2 cellular contexts compared by ENCODE assay signal in the genomic region with DNA sequence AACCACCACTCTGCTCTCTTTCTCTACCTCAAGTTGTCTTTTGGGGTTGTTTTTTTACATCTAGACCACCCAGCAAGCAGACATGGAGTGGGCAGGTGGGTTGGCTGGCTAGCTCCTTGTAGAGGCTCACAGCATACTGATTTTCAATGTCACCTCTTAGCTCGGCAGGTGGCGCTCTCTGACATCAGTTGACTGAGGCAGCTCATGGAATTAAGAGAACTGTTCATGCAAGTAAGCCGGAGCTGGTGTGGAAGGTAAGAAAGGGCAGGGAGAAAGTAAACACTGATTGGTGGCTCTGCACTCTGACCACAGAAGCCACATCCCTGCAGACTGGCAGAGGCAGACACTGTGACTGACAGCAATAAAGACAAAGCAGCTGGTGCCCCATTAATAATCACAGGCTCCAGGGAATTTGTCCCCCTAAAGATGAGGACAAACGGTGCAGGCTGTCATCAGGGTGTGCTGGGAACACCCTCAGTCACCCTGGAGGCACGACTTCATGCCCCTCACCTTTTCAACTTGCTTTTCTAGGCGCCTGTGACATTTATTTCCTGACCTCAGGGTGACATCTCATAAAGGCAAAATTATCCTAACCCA.
TF ChIP-seq lines count a peak whose summit lies in the region.

No MANE protein-coding gene starts in this region.

TF ChIP-seq in HCT116, 20 proteins besides CTCF, POLR2A, EP300 and RAD21:
- TF ChIP-seq REST (IDR thresholded peaks at IDR 0.05; ENCODE audit: low read depth), result no peak
- TF ChIP-seq EGR1 (IDR thresholded peaks at IDR 0.05; ENCODE audit: low read depth), result no peak
- no peak for TF ChIP-seq EZH2 (IDR thresholded peaks at IDR 0.05)
- TF ChIP-seq POLR2AphosphoS5 (IDR thresholded peaks at IDR 0.05; ENCODE audit: low read depth, low read length), result no peak
- TF ChIP-seq YY1 (IDR thresholded peaks at IDR 0.05; ENCODE audit: extremely low read depth, insufficient replicate concordance, low read depth, low read length), result no peak
- TF ChIP-seq TCF7L2 (IDR thresholded peaks at IDR 0.05; ENCODE audit: borderline replicate concordance, extremely low read depth, insufficient read depth, insufficient read length), result no peak
- no peak for TF ChIP-seq SIN3A (IDR thresholded peaks at IDR 0.05; ENCODE audit: low read depth)
- no peak for TF ChIP-seq SP1 (IDR thresholded peaks at IDR 0.05; ENCODE audit: low read depth)
- no peak for TF ChIP-seq EZH2phosphoT487 (IDR thresholded peaks at IDR 0.05; ENCODE audit: borderline replicate concordance)
- no peak for TF ChIP-seq FOSL1 (IDR thresholded peaks at IDR 0.05; ENCODE audit: low read depth)
- TF ChIP-seq ZFX (IDR thresholded peaks at IDR 0.05), result no peak
- TF ChIP-seq ZNF274 (IDR thresholded peaks at IDR 0.05; ENCODE audit: low read depth, low read length), result no peak
- TF ChIP-seq ZBTB33 (IDR thresholded peaks at IDR 0.05; ENCODE audit: extremely low read depth, insufficient replicate concordance, low read length), result no peak

TF ChIP-seq in SK-N-SH, 30 proteins besides CTCF, POLR2A, EP300 and RAD21:
- no peak for TF ChIP-seq TAF1 (IDR thresholded peaks at IDR 0.05; ENCODE audit: borderline replicate concordance, low read depth, low read length)
